Comparison of ENCODE assay signal across 18 cellular contexts in genomic region chr7:158477866-158478265, GRCh38.
DNase-seq lines count a peak whose midpoint lies in the region; ATAC-seq and TF ChIP-seq lines count a peak whose summit lies in the region.
"Had no signal": no experiment of that assay in that cellular context is flagged by ENCODE, and none has a peak within 500 bp of the region (broad histone marks: within the 10 kb centered on the region; RNA-seq: fewer than 3 reads in every experiment).

No MANE protein-coding gene starts in this region.

- H3K14ac ChIP-seq in H9 (ENCODE audit: insufficient read depth, low read length): peak overlapping the region; percentile 1; the same call in 1 of the 2 replicates
- H3K14ac ChIP-seq in neuronal stem cell (ENCODE audit: low read length): peak overlapping the region; percentile 97

- H3K4me1 ChIP-seq in BLaER1: peaks cover 24% of the 10 kb centered on the region
- H3K4me1 ChIP-seq in H9 (ENCODE audit: insufficient read depth, low read length): peaks cover 2% of the 10 kb centered on the region; the same call in 1 of the 2 replicates
- H3K4me1 ChIP-seq in neuronal stem cell (ENCODE audit: control insufficient read depth in 2 of 2, insufficient read depth in 1 of 2, low read depth in 1 of 2, low read length in 2 of 2): peaks cover 2 to 8% of the 10 kb centered on the region in 2 donors
- H3K4me1 ChIP-seq: BE2C had no signal

- H3K27me3 Mint-ChIP-seq in H9 (ENCODE audit: low read depth) (peaks cover 3% of the 10 kb centered on the region; the same call in 1 of the 2 replicates), glutamatergic neuron (ENCODE audit: unreplicated experiment) (peaks cover 16% of the 10 kb centered on the region), mesothelial cell of epicardium (ENCODE audit: low read depth) (peaks cover 21% of the 10 kb centered on the region)

- no peak overlapping the region for H2BK12ac ChIP-seq in H9 (ENCODE audit: insufficient read length, low read depth, low read length)
- peak overlapping the region; percentile 63 for H2BK12ac ChIP-seq in neuronal stem cell (ENCODE audit: low read length)

- no CpG with 5 or more reads among the region's 13 CpGs for WGBS in H9 (ENCODE audit: extremely low coverage, insufficient read length, low lambda C conversion rate)
- no CpG with 5 or more reads among the region's 13 CpGs for WGBS in neuronal stem cell (ENCODE audit: extremely low coverage in 2 of 2, insufficient read length in 2 of 2, insufficient replicate concordance in 1 of 2), 2 donors

- H2AK5ac ChIP-seq in H9 (ENCODE audit: insufficient read length, low read length) (no peak overlapping the region), neuronal stem cell (ENCODE audit: low read depth, low read length) (peak overlapping the region; percentile 67)

- no peak overlapping the region; a peak in 1 of 5 replicates for H3K4me3 Mint-ChIP-seq in H9
- no peak overlapping the region for H3K4me3 Mint-ChIP-seq in glutamatergic neuron (ENCODE audit: unreplicated experiment)
- no peak overlapping the region for H3K4me3 Mint-ChIP-seq in mesothelial cell of epicardium
- H3K4me3 Mint-ChIP-seq: CD4-positive, alpha-beta T cell; GM23338 had no signal

- H2AFZ ChIP-seq in H9 (ENCODE audit: low read length) (no peak overlapping the region), neuronal stem cell (ENCODE audit: low read length) (no peak overlapping the region)
- H2AFZ ChIP-seq: GM23338 had no signal

- no peak overlapping the region for H3K23ac ChIP-seq in H9 (ENCODE audit: insufficient read length, low read depth, low read length)
- peak overlapping the region; percentile 92 for H3K23ac ChIP-seq in neuronal stem cell (ENCODE audit: low read depth, low read length, poor library complexity)

- no peak overlapping the region for H3T11ph ChIP-seq in H9 (ENCODE audit: low read length)

- H3K79me1 ChIP-seq in H9 (ENCODE audit: insufficient read depth, low read depth, low read length, poor library complexity, severe bottlenecking) (no peaks in the 10 kb centered on the region), neuronal stem cell (ENCODE audit: low read depth, low read length) (no peaks in the 10 kb centered on the region)

- 0 out of 2 replicates have a peak overlapping the region, but pooled peaks have one; percentile 5 for H3K4me2 ChIP-seq in BLaER1
- H3K4me2 ChIP-seq in H9 (ENCODE audit: insufficient read depth, insufficient read length, low read length): no peak overlapping the region
- no peak overlapping the region for H3K4me2 ChIP-seq in neuronal stem cell (ENCODE audit: insufficient read depth, low read length, poor library complexity, severe bottlenecking)
- H3K4me2 ChIP-seq: GM23338 had no signal

- no peak for TF ChIP-seq CTCF in H9 (conservative IDR thresholded peaks at IDR 0.05)
- no peak for TF ChIP-seq CTCF in glutamatergic neuron (IDR thresholded peaks at IDR 0.05; ENCODE audit: partially characterized antibody, unreplicated experiment)
- TF ChIP-seq CTCF in mesothelial cell of epicardium (IDR thresholded peaks at IDR 0.05; ENCODE audit: unreplicated experiment): no peak

- no peaks in the 10 kb centered on the region for H3K27me3 ChIP-seq in BLaER1
- no peaks in the 10 kb centered on the region for H3K27me3 ChIP-seq in H9 (ENCODE audit: insufficient read depth, low read length)
- no peaks in the 10 kb centered on the region for H3K27me3 ChIP-seq in neuronal stem cell (ENCODE audit: control insufficient read depth in 3 of 3, insufficient read depth in 3 of 3, low read depth in 1 of 3, low read length in 3 of 3)
- H3K27me3 ChIP-seq: BE2C had no signal

- POLR2A ChIA-PET in HEK293T (lab: Yijun Ruan, JAX): no interaction called here

- peak overlapping the region; percentile 62 to 88 (median 80); a peak in 5 of 7 replicates for H3K27ac Mint-ChIP-seq in H9
- peak overlapping the region; percentile 48 for H3K27ac Mint-ChIP-seq in glutamatergic neuron (ENCODE audit: unreplicated experiment)
- no peak overlapping the region for H3K27ac Mint-ChIP-seq in mesothelial cell of epicardium
- H3K27ac Mint-ChIP-seq: CD4-positive, alpha-beta T cell; GM23338 had no signal

- H3K18ac ChIP-seq in H9 (ENCODE audit: insufficient read length, low read depth, low read length) (no peak overlapping the region), neuronal stem cell (ENCODE audit: low read length) (peak overlapping the region; percentile 87)

- H3K9ac ChIP-seq in BLaER1 (no peak overlapping the region), H9 (ENCODE audit: extremely low read depth, insufficient read length, low read length) (no peak overlapping the region), neuronal stem cell (ENCODE audit: low read depth, low read length, poor library complexity) (peak overlapping the region; percentile 32)

- no peak overlapping the region for H2BK20ac ChIP-seq in H9 (ENCODE audit: low read depth, low read length, poor library complexity, severe bottlenecking)

- H3K4me1 Mint-ChIP-seq in H9 (peaks cover 47 to 53% of the 10 kb centered on the region in 2 experiments), glutamatergic neuron (ENCODE audit: low read depth, unreplicated experiment) (peaks cover 19% of the 10 kb centered on the region), mesothelial cell of epicardium (peaks cover 3% of the 10 kb centered on the region)

- H2BK5ac ChIP-seq in H9 (ENCODE audit: insufficient read length, low read length) (no peak overlapping the region), neuronal stem cell (ENCODE audit: low read length) (no peak overlapping the region)

- H3K4ac ChIP-seq in H9 (ENCODE audit: low read depth, low read length): no peak overlapping the region
- H3K4ac ChIP-seq in neuronal stem cell (ENCODE audit: low read length): peak overlapping the region; percentile 44

- H3K27ac ChIP-seq in BLaER1: no peak overlapping the region
- H3K27ac ChIP-seq in H9 (ENCODE audit: insufficient read length, low read depth, low read length): no peak overlapping the region
- H3K27ac ChIP-seq in neuronal stem cell (replicated peaks; ENCODE audit: low read length): no peak overlapping the region
- H3K27ac ChIP-seq: C4-2B, HL-60 had no signal

- no peaks in the 10 kb centered on the region for H3K36me3 ChIP-seq in BLaER1
- no peaks in the 10 kb centered on the region for H3K36me3 ChIP-seq in neuronal stem cell (replicated peaks in 1 of 2; ENCODE audit: control insufficient read depth in 2 of 2, insufficient read depth in 2 of 2, low read length in 2 of 2)
- H3K36me3 ChIP-seq: BE2C had no signal

- H3K36me3 Mint-ChIP-seq in H9 (ENCODE audit: insufficient read depth in 1 of 3, low read depth in 3 of 3) (peaks cover 0 to 19% (median 0%) of the 10 kb centered on the region in 3 experiments; a peak in 2 of 7 replicates), glutamatergic neuron (ENCODE audit: unreplicated experiment) (peaks cover 18% of the 10 kb centered on the region), mesothelial cell of epicardium (no peaks in the 10 kb centered on the region)

- no peak for ATAC-seq in HG03280 (IDR thresholded peaks at IDR 0.05; ENCODE audit: unreplicated experiment)
- ATAC-seq: GM23338, K562 had no signal

- H4K20me1 ChIP-seq in BLaER1 (no peaks in the 10 kb centered on the region), H9 (ENCODE audit: control insufficient read depth, insufficient read depth, insufficient read length) (no peaks in the 10 kb centered on the region)

- no peak overlapping the region for H4K8ac ChIP-seq in H9 (replicated peaks; ENCODE audit: insufficient read length, low read depth, low read length)
- H4K8ac ChIP-seq in neuronal stem cell (ENCODE audit: low read depth, low read length): no peak overlapping the region

- H3K79me2 ChIP-seq in H9 (ENCODE audit: insufficient read depth, low read length): no peaks in the 10 kb centered on the region

- no peak overlapping the region for H3K4me3 ChIP-seq in BLaER1
- H3K4me3 ChIP-seq in neuronal stem cell (ENCODE audit: low read length in 2 of 2): no peak overlapping the region
- H3K4me3 ChIP-seq: GM23338, K562 had no signal

- no peak overlapping the region for H3K56ac ChIP-seq in H9 (ENCODE audit: insufficient read length, low read depth, low read length)

- H3K9me3 Mint-ChIP-seq in H9 (peaks cover 9 to 10% of the 10 kb centered on the region in 2 experiments; a peak in 2 of 5 replicates), glutamatergic neuron (ENCODE audit: unreplicated experiment) (peaks cover 15% of the 10 kb centered on the region), mesothelial cell of epicardium (peaks cover 10% of the 10 kb centered on the region)
- H3K9me3 Mint-ChIP-seq: CD4-positive, alpha-beta T cell had no signal

- peaks cover 19% of the 10 kb centered on the region for H3K9me3 ChIP-seq in BLaER1
- H3K9me3 ChIP-seq in H9 (ENCODE audit: control insufficient read depth, low read depth, low read length): no peaks in the 10 kb centered on the region
- H3K9me3 ChIP-seq in neuronal stem cell (replicated peaks in 1 of 2; ENCODE audit: control insufficient read depth in 2 of 2, insufficient read depth in 1 of 2, low read depth in 1 of 2, low read length in 2 of 2): peaks cover 0 to 4% of the 10 kb centered on the region in 2 donors
- H3K9me3 ChIP-seq: BE2C had no signal

- CTCF ChIA-PET in HEK293T (lab: Yijun Ruan, JAX): no interaction called here

- 0 out of 2 replicates have a peak overlapping the region, but pooled peaks have one; percentile 87 for H2BK15ac ChIP-seq in H9 (ENCODE audit: low read depth, low read length)
- H2BK15ac ChIP-seq in neuronal stem cell (ENCODE audit: low read length): peak overlapping the region; percentile 44

- H4K91ac ChIP-seq in H9 (ENCODE audit: insufficient read length, low read depth, low read length) (no peak overlapping the region), neuronal stem cell (ENCODE audit: low read depth, low read length, poor library complexity) (no peak overlapping the region)

- DNase-seq in H9 (no peak), glutamatergic neuron (peak; percentile 28), neuronal stem cell (ENCODE audit: low spot score) (no peak), HEK293T (ENCODE audit: extremely low spot score) (no peak), mesothelial cell of epicardium (ENCODE audit: low spot score in 2 of 2, unreplicated experiment in 2 of 2) (no peak)
- DNase-seq: ACHN; BE2C; CD4-positive, alpha-beta T cell; DMS153; DMS79; GF-D8; IMR-90 had no signal

- no peaks in the 10 kb centered on the region for H3K23me2 ChIP-seq in H9 (ENCODE audit: insufficient read length, low read depth, low read length, poor library complexity, severe bottlenecking)

- no peak overlapping the region for H4K5ac ChIP-seq in H9 (ENCODE audit: insufficient read length, low read depth, low read length)

- H2BK120ac ChIP-seq in H9 (ENCODE audit: low read depth, low read length, poor library complexity, severe bottlenecking) (no peak overlapping the region), neuronal stem cell (ENCODE audit: low read depth, low read length) (peak overlapping the region; percentile 39)

TF ChIP-seq in HEK293T, 16 proteins besides CTCF, POLR2A, EP300 and RAD21 (continues in another document):
- TF ChIP-seq L3MBTL2 (conservative IDR thresholded peaks at IDR 0.05): no peak
- no peak for TF ChIP-seq NFRKB (IDR thresholded peaks at IDR 0.05)
- TF ChIP-seq SP1 (IDR thresholded peaks at IDR 0.05): no peak
- no peak for TF ChIP-seq SUZ12 (IDR thresholded peaks at IDR 0.05)
- no peak for TF ChIP-seq FOXA1 (IDR thresholded peaks at IDR 0.05)
- TF ChIP-seq FOXM1 (IDR thresholded peaks at IDR 0.05; ENCODE audit: borderline replicate concordance): no peak
- no peak for TF ChIP-seq ELF4 (IDR thresholded peaks at IDR 0.05)
- TF ChIP-seq BHLHE40 (IDR thresholded peaks at IDR 0.05; ENCODE audit: borderline replicate concordance): no peak
